ENCODE assay signal across 25 cellular contexts in genomic region chr5:122693963-122694362, GRCh38.
"Had no signal": no experiment of that assay in that cellular context is flagged by ENCODE, and none has a peak within 500 bp of the region (broad histone marks: within the 10 kb centered on the region; RNA-seq: fewer than 3 reads in every experiment).

No MANE protein-coding gene starts in this region.

- H3K27me3 Mint-ChIP-seq: stimulated activated naive B cell treated with anti-CD40 and anti-IgM and Interleukin-4, amounts not matched to agents 10 μg/mL and 1 μg/mL and 100 μg/mL, for 72 hours had no signal

- H3K27ac Mint-ChIP-seq: naive thymus-derived CD8-positive, alpha-beta T cell; nephron had no signal

- H3K4me1 Mint-ChIP-seq: neural crest cell had no signal

- H3K9me3 Mint-ChIP-seq: naive thymus-derived CD8-positive, alpha-beta T cell; nephron; neural crest cell; stimulated activated naive B cell treated with anti-CD40 and anti-IgM and Interleukin-4, amounts not matched to agents 10 μg/mL and 1 μg/mL and 100 μg/mL, for 72 hours had no signal

- DNase-seq: hippocampal formation; kidney glomerular epithelial cell; left cardiac atrium; left lung; lower lobe of right lung; mammary epithelial cell; mesenchymal stem cell; naive thymus-derived CD8-positive, alpha-beta T cell; nucleus accumbens; pancreas; posterior cingulate gyrus; retina; right cardiac atrium; stimulated activated CD4-positive, alpha-beta T cell treated with anti-CD3 and anti-CD28 coated beads, Interleukin-12 subunit alpha, Interleukin-12 subunit beta, amount 100 ng/mL, for 4 hours; stimulated activated CD4-positive, alpha-beta T cell treated with anti-CD3 and anti-CD28 coated beads, Interleukin-15, amount 100 ng/mL, for 24 hours; stimulated activated CD4-positive, alpha-beta T cell treated with anti-CD3 and anti-CD28 coated beads, Interleukin-2, amount 100 ng/mL, for 24 hours; stimulated activated CD4-positive, alpha-beta T cell treated with anti-CD3 and anti-CD28 coated beads, Interleukin-4, amount 100 ng/mL, for 1 hour; stimulated activated naive B cell treated with anti-CD40 and anti-IgM and Interleukin-4, amounts not matched to agents 10 μg/mL and 1 μg/mL and 100 μg/mL, for 72 hours; stimulated activated naive CD8-positive, alpha-beta T cell treated with anti-CD3 and anti-CD28 coated beads, Interleukin-15, Interleukin-2, amounts not matched to agents 100 U/mL and 50 U/mL, for 24 hours; tibial artery; uterus had no signal

- H3K4me3 Mint-ChIP-seq: naive thymus-derived CD8-positive, alpha-beta T cell; nephron; neural crest cell; stimulated activated naive B cell treated with anti-CD40 and anti-IgM and Interleukin-4, amounts not matched to agents 10 μg/mL and 1 μg/mL and 100 μg/mL, for 72 hours had no signal

- FAIRE-seq: keratinocyte, pancreas had no signal

- H3K36me3 Mint-ChIP-seq: naive thymus-derived CD8-positive, alpha-beta T cell; stimulated activated naive B cell treated with anti-CD40 and anti-IgM and Interleukin-4, amounts not matched to agents 10 μg/mL and 1 μg/mL and 100 μg/mL, for 72 hours had no signal

- ATAC-seq: left cardiac atrium; left lung; naive thymus-derived CD8-positive, alpha-beta T cell; pancreas; right cardiac atrium; sciatic nerve; stimulated activated naive B cell treated with anti-CD40 and anti-IgM and Interleukin-4, amounts not matched to agents 10 μg/mL and 1 μg/mL and 100 μg/mL, for 72 hours; stimulated activated naive CD8-positive, alpha-beta T cell treated with anti-CD3 and anti-CD28 coated beads, Interleukin-15, Interleukin-2, amounts not matched to agents 100 U/mL and 50 U/mL, for 24 hours had no signal
